Comparison of ENCODE assay signal across 9 cellular contexts in genomic region chr3:105722943-105723556, GRCh38.
A peak's percentile ranks its signal among the peaks of the same experiment; 100 is the strongest.
DNase-seq lines count a peak whose midpoint lies in the region; ATAC-seq, FAIRE-seq and TF ChIP-seq lines count a peak whose summit lies in the region.
"Had no signal": no experiment of that assay in that cellular context is flagged by ENCODE, and none has a peak within 500 bp of the region (broad histone marks: within the 10 kb centered on the region; RNA-seq: fewer than 3 reads in every experiment).

No MANE protein-coding gene starts in this region.

- H3K36me3 ChIP-seq in Karpas-422 (ENCODE audit: insufficient read depth, low read length) (peaks cover 43% of the 10 kb centered on the region), keratinocyte (ENCODE audit: control insufficient read depth in 2 of 2, extremely low read depth in 1 of 2, insufficient read depth in 2 of 2, low read length in 2 of 2) (peaks cover 4 to 5% of the 10 kb centered on the region in 2 experiments)

- peak; percentile 39 for FAIRE-seq in keratinocyte (lab: Jason Lieb, UNC)

- H3K4me2 ChIP-seq in Karpas-422 (ENCODE audit: low read depth, low read length, poor library complexity, severe bottlenecking) (peak overlapping the region; percentile 67), keratinocyte (ENCODE audit: control insufficient read depth, extremely low read depth, insufficient read depth, low read depth, low read length) (no peak overlapping the region)

- no peak overlapping the region for H2AFZ ChIP-seq in Karpas-422 (ENCODE audit: low read length)
- no peak overlapping the region for H2AFZ ChIP-seq in keratinocyte (ENCODE audit: control insufficient read depth, low read length)

- H3K4me1 Mint-ChIP-seq in glutamatergic neuron (ENCODE audit: low read depth, unreplicated experiment) = no peaks in the 10 kb centered on the region

- peak; percentile 94 for DNase-seq in Karpas-422
- no peak for DNase-seq in keratinocyte (ENCODE audit: low read depth, low spot score)
- DNase-seq in SHP77 treated with DMSO at 0.1 percent for 48 hours (lab: John Stamatoyannopoulos, UW) = no peak
- DNase-seq in stimulated activated CD4-positive, alpha-beta T cell treated with anti-CD3 and anti-CD28 coated beads, Interleukin-4, amount 100 ng/mL, for 4 hours = no peak
- no peak for DNase-seq in glutamatergic neuron

- TF ChIP-seq CTCF in keratinocyte (optimal IDR thresholded peaks at IDR 0.05 in 1 of 3, IDR thresholded peaks at IDR 0.05 in 1 of 3, conservative IDR thresholded peaks at IDR 0.05 in 1 of 3; ENCODE audit: extremely low read depth in 1 of 3, insufficient read depth in 2 of 3, low read length in 3 of 3) (no peak), glutamatergic neuron (IDR thresholded peaks at IDR 0.05; ENCODE audit: partially characterized antibody, unreplicated experiment) (no peak)

- H3K27ac ChIP-seq in Karpas-422 (ENCODE audit: low read length) (peak overlapping the region; percentile 99), keratinocyte (ENCODE audit: control insufficient read depth, insufficient read depth, low read length) (no peak overlapping the region)
- H3K27ac ChIP-seq: VCaP had no signal

- H3K9me3 ChIP-seq in Karpas-422 (ENCODE audit: low read length) (no peaks in the 10 kb centered on the region), keratinocyte (ENCODE audit: control insufficient read depth, low read depth, low read length) (no peaks in the 10 kb centered on the region)

- no peaks in the 10 kb centered on the region for H3K9me1 ChIP-seq in keratinocyte (ENCODE audit: control insufficient read depth, extremely low read depth, insufficient read depth, low read length)

- peaks cover 43% of the 10 kb centered on the region for H3K4me1 ChIP-seq in Karpas-422 (ENCODE audit: low read length)
- H3K4me1 ChIP-seq in keratinocyte (ENCODE audit: control insufficient read depth, extremely low read depth, insufficient read depth, low read length) = no peaks in the 10 kb centered on the region

- H3K4me3 Mint-ChIP-seq in glutamatergic neuron (ENCODE audit: unreplicated experiment) = no peak overlapping the region

- H3K36me3 Mint-ChIP-seq in glutamatergic neuron (ENCODE audit: unreplicated experiment) = peaks cover 12% of the 10 kb centered on the region

- no peak overlapping the region for H3K27ac Mint-ChIP-seq in glutamatergic neuron (ENCODE audit: unreplicated experiment)

- peak overlapping the region; percentile 45 for H3K9ac ChIP-seq in Karpas-422 (ENCODE audit: low read length)
- H3K9ac ChIP-seq in keratinocyte (ENCODE audit: control insufficient read depth, extremely low read depth, insufficient read depth, low read length) = no peak overlapping the region

- peaks cover 9% of the 10 kb centered on the region for H3K9me3 Mint-ChIP-seq in glutamatergic neuron (ENCODE audit: unreplicated experiment)

- peaks cover 36% of the 10 kb centered on the region for H3K79me2 ChIP-seq in Karpas-422 (ENCODE audit: low read length)
- H3K79me2 ChIP-seq in keratinocyte (ENCODE audit: control insufficient read depth, insufficient read depth, low read length) = no peaks in the 10 kb centered on the region

- dilution Hi-C loops in keratinocyte (cut with MboI; ENCODE audit: extremely low pct_ligation_motif_present, low sequenced_read_pairs) = no loop called here

- no peaks in the 10 kb centered on the region for H4K20me1 ChIP-seq in Karpas-422 (ENCODE audit: insufficient read depth, low read depth, low read length)
- H4K20me1 ChIP-seq in keratinocyte (ENCODE audit: control insufficient read depth, extremely low read depth, insufficient read depth, low read length) = no peaks in the 10 kb centered on the region

- peak; percentile 100 for ATAC-seq in GM18858 (IDR thresholded peaks at IDR 0.05; ENCODE audit: unreplicated experiment)
- ATAC-seq in GM21825 (IDR thresholded peaks at IDR 0.05; ENCODE audit: unreplicated experiment) = peak; percentile 100
- no peak for ATAC-seq in SK-N-SH treated with all-trans-retinoic acid at 6 μM for 48 hours

- H3K9me2 ChIP-seq in Karpas-422 (replicated peaks; ENCODE audit: insufficient read depth, low read length) = no peaks in the 10 kb centered on the region

- peak overlapping the region; percentile 39 for H3K4me3 ChIP-seq in Karpas-422 (ENCODE audit: low read length)
- no peak overlapping the region for H3K4me3 ChIP-seq in keratinocyte (ENCODE audit: control insufficient read depth in 2 of 3, extremely low read depth in 1 of 3, insufficient read depth in 2 of 3, low read depth in 1 of 3, low read length in 3 of 3)

- H3K27me3 ChIP-seq in Karpas-422 (ENCODE audit: low read length) = no peaks in the 10 kb centered on the region
- H3K27me3 ChIP-seq in keratinocyte (ENCODE audit: control insufficient read depth, extremely low read depth, insufficient read depth, low read length) = no peaks in the 10 kb centered on the region

- peaks cover 4% of the 10 kb centered on the region for H3K27me3 Mint-ChIP-seq in glutamatergic neuron (ENCODE audit: unreplicated experiment)

TF ChIP-seq in SK-N-SH treated with all-trans-retinoic acid at 6 μM for 48 hours, 23 proteins besides CTCF, POLR2A, EP300 and RAD21 (continues in another document):
- TF ChIP-seq PPARA (CRISPR knock-in tag; IDR thresholded peaks at IDR 0.05; ENCODE audit: borderline replicate concordance) (no peak), TOX (CRISPR knock-in tag; IDR thresholded peaks at IDR 0.05; ENCODE audit: borderline replicate concordance) (no peak), ESRRG (CRISPR knock-in tag; IDR thresholded peaks at IDR 0.05) (no peak), SNAI2 (CRISPR knock-in tag; IDR thresholded peaks at IDR 0.05) (no peak), ZC3H10 (CRISPR knock-in tag; IDR thresholded peaks at IDR 0.05) (no peak), ZNF8 (CRISPR knock-in tag; IDR thresholded peaks at IDR 0.05) (no peak), CREB5 (CRISPR knock-in tag; IDR thresholded peaks at IDR 0.05; ENCODE audit: low read depth) (no peak), ZNF565 (CRISPR knock-in tag; conservative IDR thresholded peaks at IDR 0.05; ENCODE audit: low read depth) (no peak), PATZ1 (CRISPR knock-in tag; IDR thresholded peaks at IDR 0.05; ENCODE audit: borderline replicate concordance) (no peak), BACH2 (CRISPR knock-in tag; IDR thresholded peaks at IDR 0.05; ENCODE audit: borderline replicate concordance) (no peak), ZFP30 (CRISPR knock-in tag; IDR thresholded peaks at IDR 0.05) (no peak), GLIS3 (CRISPR knock-in tag; IDR thresholded peaks at IDR 0.05) (no peak), TCF4 (CRISPR knock-in tag; IDR thresholded peaks at IDR 0.05; ENCODE audit: borderline replicate concordance) (no peak), OSR1 (CRISPR knock-in tag; IDR thresholded peaks at IDR 0.05) (no peak)
- TF ChIP-seq, protein P1, sequence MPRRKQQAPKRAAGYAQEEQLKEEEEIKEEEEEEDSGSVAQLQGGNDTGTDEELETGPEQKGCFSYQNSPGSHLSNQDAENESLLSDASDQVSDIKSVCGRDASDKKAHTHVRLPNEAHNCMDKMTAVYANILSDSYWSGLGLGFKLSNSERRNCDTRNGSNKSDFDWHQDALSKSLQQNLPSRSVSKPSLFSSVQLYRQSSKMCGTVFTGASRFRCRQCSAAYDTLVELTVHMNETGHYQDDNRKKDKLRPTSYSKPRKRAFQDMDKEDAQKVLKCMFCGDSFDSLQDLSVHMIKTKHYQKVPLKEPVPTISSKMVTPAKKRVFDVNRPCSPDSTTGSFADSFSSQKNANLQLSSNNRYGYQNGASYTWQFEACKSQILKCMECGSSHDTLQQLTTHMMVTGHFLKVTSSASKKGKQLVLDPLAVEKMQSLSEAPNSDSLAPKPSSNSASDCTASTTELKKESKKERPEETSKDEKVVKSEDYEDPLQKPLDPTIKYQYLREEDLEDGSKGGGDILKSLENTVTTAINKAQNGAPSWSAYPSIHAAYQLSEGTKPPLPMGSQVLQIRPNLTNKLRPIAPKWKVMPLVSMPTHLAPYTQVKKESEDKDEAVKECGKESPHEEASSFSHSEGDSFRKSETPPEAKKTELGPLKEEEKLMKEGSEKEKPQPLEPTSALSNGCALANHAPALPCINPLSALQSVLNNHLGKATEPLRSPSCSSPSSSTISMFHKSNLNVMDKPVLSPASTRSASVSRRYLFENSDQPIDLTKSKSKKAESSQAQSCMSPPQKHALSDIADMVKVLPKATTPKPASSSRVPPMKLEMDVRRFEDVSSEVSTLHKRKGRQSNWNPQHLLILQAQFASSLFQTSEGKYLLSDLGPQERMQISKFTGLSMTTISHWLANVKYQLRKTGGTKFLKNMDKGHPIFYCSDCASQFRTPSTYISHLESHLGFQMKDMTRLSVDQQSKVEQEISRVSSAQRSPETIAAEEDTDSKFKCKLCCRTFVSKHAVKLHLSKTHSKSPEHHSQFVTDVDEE (CRISPR knock-in tag; IDR thresholded peaks at IDR 0.05) = no peak
